ENCODE assay signal across 16 cellular contexts in the genomic region with DNA sequence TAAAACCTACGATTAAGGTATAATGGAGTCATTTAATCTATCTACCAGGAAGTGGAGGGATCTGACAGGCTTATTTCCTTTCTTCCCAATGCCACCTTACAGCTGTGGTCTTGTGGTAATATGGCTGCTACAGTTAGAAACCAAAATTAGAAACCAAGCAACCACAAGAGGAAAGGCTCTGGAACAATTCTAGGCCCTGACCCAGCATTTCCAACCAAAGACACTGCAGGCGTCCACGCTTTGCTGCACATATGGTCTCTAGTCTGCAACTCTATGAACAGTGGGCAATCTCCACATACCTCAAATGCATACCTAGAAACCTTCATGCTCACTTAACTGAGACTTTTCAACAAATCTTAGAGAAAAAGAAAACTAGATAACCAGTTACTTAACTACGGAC.
DNase-seq lines count a peak whose midpoint lies in the region; TF ChIP-seq lines count a peak whose summit lies in the region.
"Had no signal": no experiment of that assay in that cellular context is flagged by ENCODE, and none has a peak within 500 bp of the region (broad histone marks: within the 10 kb centered on the region; RNA-seq: fewer than 3 reads in every experiment).

No MANE protein-coding gene starts in this region.

- H3K9ac ChIP-seq in BLaER1 treated with 17β-estradiol and CSF1 and Interleukin-3, amounts not matched to agents 10 nM and 100 nM = no peak overlapping the region

- peak overlapping the region; percentile 48 to 70 (median 67) for H3K4me2 ChIP-seq in BLaER1 treated with 17β-estradiol and CSF1 and Interleukin-3, amounts not matched to agents 10 nM and 100 nM
- H3K4me2 ChIP-seq: PC-9 had no signal

- no peak for TF ChIP-seq EP300 in tibial nerve (IDR thresholded peaks at IDR 0.05)

- peaks cover 0 to 33% (median 0%) of the 10 kb centered on the region in 11 experiments; a peak in 6 of 22 replicates for H3K27me3 ChIP-seq in BLaER1 treated with 17β-estradiol and CSF1 and Interleukin-3, amounts not matched to agents 10 nM and 100 nM
- H3K27me3 ChIP-seq in HAP-1 (ENCODE audit: low read depth) = no peaks in the 10 kb centered on the region
- no peaks in the 10 kb centered on the region for H3K27me3 ChIP-seq in BE2C
- no peaks in the 10 kb centered on the region for H3K27me3 ChIP-seq in tibial nerve

- no peaks in the 10 kb centered on the region for H3K36me3 ChIP-seq in BLaER1 treated with 17β-estradiol and CSF1 and Interleukin-3, amounts not matched to agents 10 nM and 100 nM
- H3K36me3 ChIP-seq in HAP-1 (replicated peaks) (no peaks in the 10 kb centered on the region), BE2C (no peaks in the 10 kb centered on the region), tibial nerve (no peaks in the 10 kb centered on the region)

- H3K4me3 ChIP-seq in BLaER1 treated with 17β-estradiol and CSF1 and Interleukin-3, amounts not matched to agents 10 nM and 100 nM = no peak overlapping the region
- no peak overlapping the region for H3K4me3 ChIP-seq in HAP-1
- no peak overlapping the region for H3K4me3 ChIP-seq in BE2C (ENCODE audit: low read depth, low read length)
- H3K4me3 ChIP-seq in tibial nerve = no peak overlapping the region
- H3K4me3 ChIP-seq: PC-9 had no signal

- H4K20me1 ChIP-seq in BLaER1 treated with 17β-estradiol and CSF1 and Interleukin-3, amounts not matched to agents 10 nM and 100 nM = no peaks in the 10 kb centered on the region

- TF ChIP-seq CTCF in BE2C (IDR thresholded peaks at IDR 0.05; ENCODE audit: low read depth, low read length) (no peak), tibial nerve (IDR thresholded peaks at IDR 0.05) (no peak)

- DNase-seq in KBM-7 = peak; percentile 76
- DNase-seq in UCSD-AML1 (lab: John Stamatoyannopoulos, UW; ENCODE audit: unreplicated experiment) = peak; percentile 32
- DNase-seq in kidney tubule cell (ENCODE audit: low spot score) = peak; percentile 93
- no peak for DNase-seq in HAP-1 (ENCODE audit: low spot score in 2 of 2)
- no peak for DNase-seq in BE2C
- DNase-seq in DMS153 treated with DMSO at 0.1 percent for 48 hours (lab: John Stamatoyannopoulos, UW; ENCODE audit: unreplicated experiment) = no peak
- DNase-seq in tibial nerve (ENCODE audit: low spot score in 2 of 2) = no peak
- DNase-seq: CD4-positive, alpha-beta T cell; EL; IMR-90; NCI-H1436 treated with DMSO at 0.1 percent for 48 hours; NCI-H345; NCI-H526 treated with DMSO at 0.1 percent for 48 hours; PC-9; Right ventricle myocardium superior had no signal

- peaks cover 43 to 60% (median 50%) of the 10 kb centered on the region in 10 experiments for H3K4me1 ChIP-seq in BLaER1 treated with 17β-estradiol and CSF1 and Interleukin-3, amounts not matched to agents 10 nM and 100 nM
- H3K4me1 ChIP-seq in HAP-1 (no peaks in the 10 kb centered on the region), BE2C (peaks cover 21% of the 10 kb centered on the region; the same call in 1 of the 2 replicates), tibial nerve (peaks cover 0 to 18% (median 0%) of the 10 kb centered on the region in 4 donors)

- in situ Hi-C loops in KBM-7 (cut with MboI; ENCODE audit: low pct_unique_long_range_greater_than_20kb, low sequenced_read_pairs) (no loop called here), HAP-1 (cut with MboI; ENCODE audit: low sequenced_read_pairs) (no loop called here)

- no peaks in the 10 kb centered on the region for H3K9me3 ChIP-seq in BLaER1 treated with 17β-estradiol and CSF1 and Interleukin-3, amounts not matched to agents 10 nM and 100 nM (replicated peaks in 1 of 11)
- H3K9me3 ChIP-seq in HAP-1 (no peaks in the 10 kb centered on the region), BE2C (no peaks in the 10 kb centered on the region), tibial nerve (no peaks in the 10 kb centered on the region)

- no peak for TF ChIP-seq POLR2A in tibial nerve (IDR thresholded peaks at IDR 0.05)

- WGBS in tibial nerve, 2 donors = 83 to 93% methylated on average over 4 of the region's 4 CpGs

- no peak overlapping the region for H3K27ac ChIP-seq in BLaER1 treated with 17β-estradiol and CSF1 and Interleukin-3, amounts not matched to agents 10 nM and 100 nM
- no peak overlapping the region for H3K27ac ChIP-seq in tibial nerve
- H3K27ac ChIP-seq: PC-9 had no signal

Comparison
In these comparisons a context has a peak if more than half of its experiments do, and no peak if none do; other contexts are left out.
1. DNase-seq: peak in KBM-7 (single experiment), UCSD-AML1 (single experiment) and kidney tubule cell (single experiment); none in HAP-1 (0 of 2), BE2C (single experiment), DMS153 treated with DMSO at 0.1 percent for 48 hours (single experiment) and tibial nerve (0 of 2).